ENCODE assay signal across 1 cellular context in genomic region chr10:31083765-31084184, GRCh38.
TF ChIP-seq lines count a peak whose summit lies in the region.

No MANE protein-coding gene starts in this region.

TF ChIP-seq in SK-N-SH treated with all-trans-retinoic acid at 6 μM for 48 hours, 23 proteins besides CTCF, POLR2A, EP300 and RAD21 (continued from another document):
- TF ChIP-seq, protein P1, sequence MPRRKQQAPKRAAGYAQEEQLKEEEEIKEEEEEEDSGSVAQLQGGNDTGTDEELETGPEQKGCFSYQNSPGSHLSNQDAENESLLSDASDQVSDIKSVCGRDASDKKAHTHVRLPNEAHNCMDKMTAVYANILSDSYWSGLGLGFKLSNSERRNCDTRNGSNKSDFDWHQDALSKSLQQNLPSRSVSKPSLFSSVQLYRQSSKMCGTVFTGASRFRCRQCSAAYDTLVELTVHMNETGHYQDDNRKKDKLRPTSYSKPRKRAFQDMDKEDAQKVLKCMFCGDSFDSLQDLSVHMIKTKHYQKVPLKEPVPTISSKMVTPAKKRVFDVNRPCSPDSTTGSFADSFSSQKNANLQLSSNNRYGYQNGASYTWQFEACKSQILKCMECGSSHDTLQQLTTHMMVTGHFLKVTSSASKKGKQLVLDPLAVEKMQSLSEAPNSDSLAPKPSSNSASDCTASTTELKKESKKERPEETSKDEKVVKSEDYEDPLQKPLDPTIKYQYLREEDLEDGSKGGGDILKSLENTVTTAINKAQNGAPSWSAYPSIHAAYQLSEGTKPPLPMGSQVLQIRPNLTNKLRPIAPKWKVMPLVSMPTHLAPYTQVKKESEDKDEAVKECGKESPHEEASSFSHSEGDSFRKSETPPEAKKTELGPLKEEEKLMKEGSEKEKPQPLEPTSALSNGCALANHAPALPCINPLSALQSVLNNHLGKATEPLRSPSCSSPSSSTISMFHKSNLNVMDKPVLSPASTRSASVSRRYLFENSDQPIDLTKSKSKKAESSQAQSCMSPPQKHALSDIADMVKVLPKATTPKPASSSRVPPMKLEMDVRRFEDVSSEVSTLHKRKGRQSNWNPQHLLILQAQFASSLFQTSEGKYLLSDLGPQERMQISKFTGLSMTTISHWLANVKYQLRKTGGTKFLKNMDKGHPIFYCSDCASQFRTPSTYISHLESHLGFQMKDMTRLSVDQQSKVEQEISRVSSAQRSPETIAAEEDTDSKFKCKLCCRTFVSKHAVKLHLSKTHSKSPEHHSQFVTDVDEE (CRISPR knock-in tag; IDR thresholded peaks at IDR 0.05): no peak
- TF ChIP-seq TCF4 (CRISPR knock-in tag; IDR thresholded peaks at IDR 0.05; ENCODE audit: borderline replicate concordance) (no peak), SNAI2 (CRISPR knock-in tag; IDR thresholded peaks at IDR 0.05) (no peak), ARNTL (CRISPR knock-in tag; IDR thresholded peaks at IDR 0.05; ENCODE audit: borderline replicate concordance, low read depth) (no peak), ZFP30 (CRISPR knock-in tag; IDR thresholded peaks at IDR 0.05) (no peak)
